Comparison of ENCODE assay signal across 1 cellular context in the genomic region with DNA sequence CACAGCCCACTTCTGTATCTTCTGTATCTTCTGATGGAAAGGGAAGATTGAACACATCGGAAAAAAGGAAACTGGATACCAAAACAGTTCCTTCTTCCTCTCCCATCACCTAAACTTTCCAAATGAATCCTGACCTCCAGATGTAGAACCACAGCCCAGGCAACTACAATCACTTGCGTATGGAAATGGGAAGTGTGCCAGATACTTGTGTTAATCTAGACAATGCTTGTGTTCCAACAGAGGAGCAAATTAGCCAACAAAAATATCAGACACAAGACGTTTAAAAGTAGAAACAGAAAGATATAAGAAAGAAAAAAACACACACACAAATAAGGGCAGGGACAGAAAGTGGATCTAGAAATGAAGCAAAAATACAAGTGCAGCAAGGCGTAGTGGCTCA.
TF ChIP-seq lines count a peak whose summit lies in the region.

No MANE protein-coding gene starts in this region.

TF ChIP-seq in K562, 482 proteins besides CTCF, POLR2A, EP300 and RAD21:
- peak; percentile 48; the same call in 1 of the 2 replicates for TF ChIP-seq NFIC (IDR thresholded peaks at IDR 0.05)
- TF ChIP-seq, protein P1, sequence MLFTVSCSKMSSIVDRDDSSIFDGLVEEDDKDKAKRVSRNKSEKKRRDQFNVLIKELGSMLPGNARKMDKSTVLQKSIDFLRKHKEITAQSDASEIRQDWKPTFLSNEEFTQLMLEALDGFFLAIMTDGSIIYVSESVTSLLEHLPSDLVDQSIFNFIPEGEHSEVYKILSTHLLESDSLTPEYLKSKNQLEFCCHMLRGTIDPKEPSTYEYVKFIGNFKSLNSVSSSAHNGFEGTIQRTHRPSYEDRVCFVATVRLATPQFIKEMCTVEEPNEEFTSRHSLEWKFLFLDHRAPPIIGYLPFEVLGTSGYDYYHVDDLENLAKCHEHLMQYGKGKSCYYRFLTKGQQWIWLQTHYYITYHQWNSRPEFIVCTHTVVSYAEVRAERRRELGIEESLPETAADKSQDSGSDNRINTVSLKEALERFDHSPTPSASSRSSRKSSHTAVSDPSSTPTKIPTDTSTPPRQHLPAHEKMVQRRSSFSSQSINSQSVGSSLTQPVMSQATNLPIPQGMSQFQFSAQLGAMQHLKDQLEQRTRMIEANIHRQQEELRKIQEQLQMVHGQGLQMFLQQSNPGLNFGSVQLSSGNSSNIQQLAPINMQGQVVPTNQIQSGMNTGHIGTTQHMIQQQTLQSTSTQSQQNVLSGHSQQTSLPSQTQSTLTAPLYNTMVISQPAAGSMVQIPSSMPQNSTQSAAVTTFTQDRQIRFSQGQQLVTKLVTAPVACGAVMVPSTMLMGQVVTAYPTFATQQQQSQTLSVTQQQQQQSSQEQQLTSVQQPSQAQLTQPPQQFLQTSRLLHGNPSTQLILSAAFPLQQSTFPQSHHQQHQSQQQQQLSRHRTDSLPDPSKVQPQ (CRISPR knock-in tag; IDR thresholded peaks at IDR 0.05; ENCODE audit: borderline replicate concordance) = no peak
